ENCODE assay signal across 34 cellular contexts in the genomic region with DNA sequence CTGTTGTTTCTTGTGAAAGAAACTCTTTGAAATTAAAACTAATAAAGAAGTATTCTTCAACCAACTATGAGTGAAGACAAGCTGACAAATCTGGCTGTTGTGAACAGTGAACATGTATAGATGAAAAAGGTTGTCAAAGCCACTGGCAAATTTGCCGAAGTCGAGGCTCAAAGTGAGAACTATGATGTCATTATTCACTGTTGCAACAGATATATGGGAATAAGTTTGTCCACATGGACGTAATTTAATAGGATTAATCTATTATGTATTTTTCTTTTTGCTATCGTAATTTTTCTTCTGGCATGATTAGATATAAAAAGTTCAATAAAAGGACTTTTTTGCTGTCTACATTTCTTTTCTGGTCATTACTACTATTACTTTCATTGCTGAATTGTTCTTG.
"Had no signal": no experiment of that assay in that cellular context is flagged by ENCODE, and none has a peak within 500 bp of the region (broad histone marks: within the 10 kb centered on the region; RNA-seq: fewer than 3 reads in every experiment).

No MANE protein-coding gene starts in this region.

- H3K4me3 ChIP-seq: MG63 had no signal

- H3K27me3 ChIP-seq: MG63 had no signal

- DNase-seq: Karpas-422, Kasumi-1, MG63, MM.1S, MV-4-11, NCI-H1048, NCI-H1092, NCI-H1092 treated with DMSO at 0.1 percent for 48 hours, NCI-H1105, NCI-H1105 treated with DMSO at 0.1 percent for 48 hours, NCI-H1417, NCI-H1417 treated with DMSO at 0.1 percent for 48 hours, NCI-H1436, NCI-H1436 treated with DMSO at 0.1 percent for 48 hours, NCI-H146, NCI-H1694, NCI-H1694 treated with DMSO at 0.1 percent for 48 hours, NCI-H187, NCI-H187 treated with DMSO at 0.1 percent for 48 hours, NCI-H1930, NCI-H2029, NCI-H2029 treated with DMSO at 0.1 percent for 48 hours, NCI-H2081, NCI-H2081 treated with DMSO at 0.1 percent for 48 hours, NCI-H2107, NCI-H2171, NCI-H2171 treated with DMSO at 0.1 percent for 48 hours, NCI-H2227 treated with DMSO at 0.1 percent for 48 hours, NCI-H226, NCI-H345, NCI-H446, NCI-H446 treated with DMSO at 0.1 percent for 48 hours, NCI-H510A, NCI-H510A treated with DMSO at 0.1 percent for 48 hours had no signal

- H3K36me3 ChIP-seq: MG63 had no signal
